Comparison of ENCODE assay signal across 31 cellular contexts in the genomic region with DNA sequence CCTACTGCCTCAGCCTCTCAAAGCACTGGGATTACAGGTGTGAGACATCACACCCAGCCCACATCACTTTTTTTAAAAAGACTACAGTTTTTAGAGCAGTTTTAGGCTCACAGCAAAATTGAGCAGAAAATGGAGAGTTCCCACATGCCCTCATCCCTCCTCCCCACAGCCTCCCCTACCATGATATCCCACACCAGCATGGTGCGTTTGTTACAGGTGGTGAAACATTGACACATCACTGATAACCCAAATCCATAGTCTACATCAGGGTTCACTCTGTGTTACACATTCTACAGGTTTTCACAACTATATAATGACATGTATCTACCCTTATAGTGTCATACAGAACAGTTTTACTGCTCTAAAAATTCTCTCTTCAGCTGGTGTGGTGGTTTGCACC. TPM values are rescaled to one million over a fixed set of nuclear protein-coding genes. Genes with fewer than 3 reads are reported as not detected.
DNase-seq lines count a peak whose midpoint lies in the region; ATAC-seq and TF ChIP-seq lines count a peak whose summit lies in the region.
"Had no signal": no experiment of that assay in that cellular context is flagged by ENCODE, and none has a peak within 500 bp of the region (broad histone marks: within the 10 kb centered on the region; RNA-seq: fewer than 3 reads in every experiment).

No MANE protein-coding gene starts in this region.

- intact Hi-C loops in psoas muscle (cut with DNase I) = no loop called here

- ATAC-seq in psoas muscle (no peak), GM19023 (IDR thresholded peaks at IDR 0.05; ENCODE audit: unreplicated experiment) (no peak)
- ATAC-seq: A549; CD8-positive, alpha-beta T cell had no signal

- no peak overlapping the region for H2BK120ac ChIP-seq in trophoblast cell (ENCODE audit: insufficient read depth, low read length, poor library complexity)

- H2AFZ ChIP-seq in trophoblast cell (ENCODE audit: insufficient read depth, low read length, poor library complexity) = no peak overlapping the region

- no CpG with 5 or more reads among the region's 1 CpG for WGBS in trophoblast cell (ENCODE audit: extremely low coverage, insufficient coverage, insufficient read length)
- WGBS in psoas muscle, 3 donors = 89 to 94% (median 92%) methylated on average over 1 of the region's 1 CpG

- no peak overlapping the region for H2BK5ac ChIP-seq in trophoblast cell (ENCODE audit: low read depth, low read length, poor library complexity)

- no peak overlapping the region for H3K4me2 ChIP-seq in trophoblast cell (ENCODE audit: low read length)
- H3K4me2 ChIP-seq: A549; BLaER1; BLaER1 treated with 17β-estradiol and CSF1 and Interleukin-3, amounts not matched to agents 10 nM and 100 nM had no signal

- H4K12ac ChIP-seq in trophoblast cell (ENCODE audit: low read depth, low read length) = no peak overlapping the region

- H3K9me3 ChIP-seq in trophoblast cell (ENCODE audit: insufficient read depth, low read depth, low read length) (peaks cover 2% of the 10 kb centered on the region), psoas muscle (no peaks in the 10 kb centered on the region)
- H3K9me3 ChIP-seq: A549; BE2C; BLaER1; BLaER1 treated with 17β-estradiol and CSF1 and Interleukin-3, amounts not matched to agents 10 nM and 100 nM; Caco-2 had no signal

- no peak for TF ChIP-seq CTCF in psoas muscle (IDR thresholded peaks at IDR 0.05)
- TF ChIP-seq CTCF in brain microvascular endothelial cell (IDR thresholded peaks at IDR 0.05; ENCODE audit: low read depth, low read length, missing control alignments) = no peak

- H3K79me2 ChIP-seq in trophoblast cell (ENCODE audit: control insufficient read depth, insufficient read depth, low read length, poor library complexity) = no peaks in the 10 kb centered on the region

- H3K9ac ChIP-seq in trophoblast cell (ENCODE audit: low read length) = no peak overlapping the region
- H3K9ac ChIP-seq: BLaER1; BLaER1 treated with 17β-estradiol and CSF1 and Interleukin-3, amounts not matched to agents 10 nM and 100 nM had no signal

- H3K27me3 ChIP-seq in trophoblast cell (ENCODE audit: insufficient read depth, low read length) (no peaks in the 10 kb centered on the region), psoas muscle (ENCODE audit: insufficient read depth in 3 of 3, low read length in 2 of 3) (no peaks in the 10 kb centered on the region), brain microvascular endothelial cell (replicated peaks) (no peaks in the 10 kb centered on the region)
- H3K27me3 ChIP-seq: BE2C; BLaER1; BLaER1 treated with 17β-estradiol and CSF1 and Interleukin-3, amounts not matched to agents 10 nM and 100 nM had no signal

- H3K4ac ChIP-seq in trophoblast cell (ENCODE audit: low read depth, low read length) = no peak overlapping the region

- H3K79me1 ChIP-seq in trophoblast cell (ENCODE audit: low read length) = no peaks in the 10 kb centered on the region

- H2AK5ac ChIP-seq in trophoblast cell (ENCODE audit: low read length) = no peak overlapping the region

- DNase-seq in islet precursor cell = peak; percentile 8
- DNase-seq in trophoblast cell = peak; percentile 70 to 82
- DNase-seq in psoas muscle = no peak
- DNase-seq in NCI-H2227 (lab: John Stamatoyannopoulos, UW; ENCODE audit: unreplicated experiment) = no peak
- DNase-seq in brain microvascular endothelial cell = no peak
- DNase-seq: 8988T; ACHN; AML-193; BE2C; C1 segment of cervical spinal cord; Caco-2; Calu3; CD4-positive, alpha-beta memory T cell; CD4-positive, alpha-beta T cell; CD4-positive, CD25-positive, alpha-beta regulatory T cell; CD8-positive, alpha-beta memory T cell; CD8-positive, alpha-beta T cell; COR-L47; DMS 273 treated with DMSO at 0.1 percent for 48 hours; DMS153; DMS53; DMS79; DMS79 treated with DMSO at 0.1 percent for 48 hours; DND-41; EL had no signal

- H3K4me3 ChIP-seq in trophoblast cell (ENCODE audit: low read depth, low read length) = no peak overlapping the region
- H3K4me3 ChIP-seq in psoas muscle = no peak overlapping the region
- no peak overlapping the region for H3K4me3 ChIP-seq in brain microvascular endothelial cell (ENCODE audit: low read depth, low read length)
- H3K4me3 ChIP-seq: A549; BLaER1; BLaER1 treated with 17β-estradiol and CSF1 and Interleukin-3, amounts not matched to agents 10 nM and 100 nM had no signal

- H3K14ac ChIP-seq in trophoblast cell (ENCODE audit: low read length) = no peak overlapping the region

- in situ Hi-C loops in brain microvascular endothelial cell (cut with HindIII; ENCODE audit: low pct_ligation_motif_present, low sequenced_read_pairs) = no loop called here

- no peak overlapping the region for H2BK12ac ChIP-seq in trophoblast cell (ENCODE audit: low read length)

- H4K8ac ChIP-seq in trophoblast cell (ENCODE audit: low read depth, low read length) = no peak overlapping the region

- H3K18ac ChIP-seq in trophoblast cell (ENCODE audit: low read length) = no peak overlapping the region

- H3K36me3 ChIP-seq in trophoblast cell (ENCODE audit: control insufficient read depth in 1 of 2, insufficient read depth in 2 of 2, low read length in 2 of 2) = no peaks in the 10 kb centered on the region
- no peaks in the 10 kb centered on the region for H3K36me3 ChIP-seq in psoas muscle (ENCODE audit: insufficient read depth in 1 of 2, low read depth in 1 of 2)
- H3K36me3 ChIP-seq in brain microvascular endothelial cell (replicated peaks) = no peaks in the 10 kb centered on the region
- H3K36me3 ChIP-seq: BE2C; BLaER1; BLaER1 treated with 17β-estradiol and CSF1 and Interleukin-3, amounts not matched to agents 10 nM and 100 nM had no signal

- H3K4me1 ChIP-seq in trophoblast cell (ENCODE audit: control insufficient read depth in 1 of 2, insufficient read depth in 2 of 2, low read length in 2 of 2) (peaks cover 1 to 8% of the 10 kb centered on the region in 2 experiments), psoas muscle (peaks cover 38% of the 10 kb centered on the region)
- H3K4me1 ChIP-seq: A549, BE2C had no signal

- H3K23ac ChIP-seq in trophoblast cell (ENCODE audit: low read length) = no peak overlapping the region

- no peak overlapping the region for H4K91ac ChIP-seq in trophoblast cell (ENCODE audit: low read depth, low read length)

- H3K27ac ChIP-seq in trophoblast cell (ENCODE audit: low read depth, low read length) (no peak overlapping the region), psoas muscle (peak overlapping the region; percentile 97), brain microvascular endothelial cell (no peak overlapping the region)
- H3K27ac ChIP-seq: 22Rv1; A549; BLaER1; BLaER1 treated with 17β-estradiol and CSF1 and Interleukin-3, amounts not matched to agents 10 nM and 100 nM; C4-2B had no signal

RNA-seq across cellular contexts. Expression of gene TOMM7, which starts 24.3 kb away (rescaled TPM):
- 213 and 220 TPM in 2 replicates for polyA plus RNA-seq in trophoblast cell (2013)
- total RNA-seq in psoas muscle = 100 to 1,000 TPM; 465 to 704 (median 639) TPM
- 100 to 1,000 TPM; 401 to 791 (median 735) TPM for polyA plus RNA-seq in psoas muscle

Comparison
In these comparisons a context has a peak if more than half of its experiments do, and no peak if none do; other contexts are left out.
1. DNase-seq: peak in islet precursor cell (single experiment) and trophoblast cell (2 of 2); none in psoas muscle (0 of 2), NCI-H2227 (single experiment) and brain microvascular endothelial cell (single experiment).